18 cellular contexts compared by ENCODE assay signal in the genomic region with DNA sequence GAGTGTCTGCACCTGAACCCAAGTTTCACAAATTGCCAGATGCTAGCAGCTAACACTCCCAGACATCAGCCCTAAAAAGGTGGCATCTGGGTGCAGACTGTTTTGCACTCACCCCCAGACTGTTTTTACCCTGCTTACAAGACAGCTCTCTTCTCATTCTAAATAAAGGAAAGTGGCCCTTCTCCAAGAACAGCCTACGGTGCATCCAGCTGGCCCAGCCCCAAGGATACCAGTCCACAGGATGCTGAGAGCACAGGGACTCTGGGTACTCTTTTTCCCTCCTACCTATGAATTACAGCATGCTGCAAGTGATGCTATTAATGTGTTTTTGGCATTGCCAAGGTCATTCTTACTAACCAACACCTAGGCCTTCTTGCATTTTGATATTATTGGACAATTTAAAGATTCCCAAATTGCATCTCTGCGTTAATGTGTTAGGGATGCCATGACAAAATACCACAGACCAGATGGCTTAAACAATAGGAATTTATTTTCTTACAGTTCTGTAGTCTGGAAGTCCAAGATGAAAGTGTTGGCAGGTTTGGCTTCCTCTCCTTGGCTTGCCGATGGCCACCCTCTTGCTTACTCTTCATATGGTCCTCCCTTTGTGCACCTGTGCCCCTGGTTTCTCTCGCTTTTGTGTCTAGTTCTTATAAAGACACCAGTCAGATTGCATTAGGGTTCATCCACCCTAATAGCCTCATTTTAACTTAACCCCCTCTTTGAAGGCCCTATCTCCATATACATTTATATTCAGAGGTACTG.
A peak's percentile ranks its signal among the peaks of the same experiment; 100 is the strongest.
DNase-seq lines count a peak whose midpoint lies in the region; ATAC-seq and TF ChIP-seq lines count a peak whose summit lies in the region.
"Had no signal": no experiment of that assay in that cellular context is flagged by ENCODE, and none has a peak within 500 bp of the region (broad histone marks: within the 10 kb centered on the region; RNA-seq: fewer than 3 reads in every experiment).

No MANE protein-coding gene starts in this region.

- no peaks in the 10 kb centered on the region for H3K4me1 Mint-ChIP-seq in activated CD8-positive, alpha-beta T cell treated with anti-CD3 and anti-CD28 coated beads, Interleukin-2, amount 10 ng/mL, durations not matched to agents 7 days and 5 days (ENCODE audit: low read depth)
- H3K4me1 Mint-ChIP-seq: CD4-positive, alpha-beta memory T cell; IgD-negative memory B cell had no signal

- no peak for TF ChIP-seq CTCF in GM13976 (IDR thresholded peaks at IDR 0.05; ENCODE audit: borderline replicate concordance, control extremely low read depth, extremely low read depth, insufficient read depth, missing control alignments)

- POLR2A ChIA-PET in activated CD8-positive, alpha-beta T cell treated with anti-CD3 and anti-CD28 coated beads, Interleukin-2, amount 10 ng/mL, durations not matched to agents 7 days and 5 days (lab: Charles Lee), result no interaction called here

- DNase-seq in DMS 273 (lab: John Stamatoyannopoulos, UW; ENCODE audit: unreplicated experiment) (peak; percentile 27), DMS 273 treated with DMSO at 0.1 percent for 48 hours (lab: John Stamatoyannopoulos, UW) (no peak), NCI-H446 treated with DMSO at 0.1 percent for 48 hours (lab: John Stamatoyannopoulos, UW) (peak; percentile 82), cerebellum (ENCODE audit: low spot score) (peak; percentile 77), NCI-H345 treated with DMSO at 0.1 percent for 48 hours (lab: John Stamatoyannopoulos, UW; ENCODE audit: unreplicated experiment) (no peak), GM13976 (ENCODE audit: low spot score) (no peak)
- DNase-seq in activated CD8-positive, alpha-beta T cell treated with anti-CD3 and anti-CD28 coated beads, Interleukin-2, amount 10 ng/mL, durations not matched to agents 7 days and 5 days, result no peak
- DNase-seq: Calu3; CD4-positive, alpha-beta memory T cell; DMS79; NCI-H1436; NCI-H2029; NCI-H2227 treated with DMSO at 0.1 percent for 48 hours; PC-9 had no signal

- no peak overlapping the region for H3K27ac Mint-ChIP-seq in activated CD8-positive, alpha-beta T cell treated with anti-CD3 and anti-CD28 coated beads, Interleukin-2, amount 10 ng/mL, durations not matched to agents 7 days and 5 days
- H3K27ac Mint-ChIP-seq: CD4-positive, alpha-beta memory T cell; IgD-negative memory B cell had no signal

- H3K4me3 ChIP-seq in rectal smooth muscle tissue (ENCODE audit: low read length), result no peak overlapping the region
- H3K4me3 ChIP-seq: HAP-1, PC-9 had no signal

- no peaks in the 10 kb centered on the region for H3K4me1 ChIP-seq in rectal smooth muscle tissue (ENCODE audit: control insufficient read depth, insufficient read depth, low read length)
- H3K4me1 ChIP-seq: HAP-1 had no signal

- H3K4me3 Mint-ChIP-seq in activated CD8-positive, alpha-beta T cell treated with anti-CD3 and anti-CD28 coated beads, Interleukin-2, amount 10 ng/mL, durations not matched to agents 7 days and 5 days, result no peak overlapping the region
- H3K4me3 Mint-ChIP-seq: IgD-negative memory B cell had no signal

- H3K9me3 Mint-ChIP-seq in activated CD8-positive, alpha-beta T cell treated with anti-CD3 and anti-CD28 coated beads, Interleukin-2, amount 10 ng/mL, durations not matched to agents 7 days and 5 days (ENCODE audit: insufficient read depth), result no peaks in the 10 kb centered on the region

- no peaks in the 10 kb centered on the region for H3K27me3 ChIP-seq in rectal smooth muscle tissue (ENCODE audit: control insufficient read depth, insufficient read depth, low read length)

- H3K36me3 ChIP-seq in rectal smooth muscle tissue (ENCODE audit: control insufficient read depth, insufficient read depth, low read length), result no peaks in the 10 kb centered on the region
- H3K36me3 ChIP-seq: HAP-1 had no signal

- no peak for ATAC-seq in activated CD8-positive, alpha-beta T cell treated with anti-CD3 and anti-CD28 coated beads, Interleukin-2, amount 10 ng/mL, durations not matched to agents 7 days and 5 days

- in situ Hi-C loops in GM13976 (cut with MboI; ENCODE audit: low sequenced_read_pairs, unreplicated experiment), result no loop called here

- CTCF ChIA-PET in activated CD8-positive, alpha-beta T cell treated with anti-CD3 and anti-CD28 coated beads, Interleukin-2, amount 10 ng/mL, durations not matched to agents 7 days and 5 days (lab: Charles Lee), result no interaction called here

- H3K36me3 Mint-ChIP-seq in activated CD8-positive, alpha-beta T cell treated with anti-CD3 and anti-CD28 coated beads, Interleukin-2, amount 10 ng/mL, durations not matched to agents 7 days and 5 days (ENCODE audit: low read depth), result no peaks in the 10 kb centered on the region
- H3K36me3 Mint-ChIP-seq: CD4-positive, alpha-beta memory T cell had no signal

- H3K9ac ChIP-seq in rectal smooth muscle tissue (ENCODE audit: low read length), result no peak overlapping the region

- no peaks in the 10 kb centered on the region for H3K27me3 Mint-ChIP-seq in activated CD8-positive, alpha-beta T cell treated with anti-CD3 and anti-CD28 coated beads, Interleukin-2, amount 10 ng/mL, durations not matched to agents 7 days and 5 days (ENCODE audit: low read depth)
- H3K27me3 Mint-ChIP-seq: CD4-positive, alpha-beta memory T cell had no signal

- H3K27ac ChIP-seq in rectal smooth muscle tissue (ENCODE audit: low read depth, low read length), result peak overlapping the region; percentile 24
- H3K27ac ChIP-seq: 22Rv1, PC-9 had no signal

Comparison
In these comparisons a context has a peak if more than half of its experiments do, and no peak if none do; other contexts are left out.
1. DNase-seq: peak in DMS 273 (single experiment), NCI-H446 treated with DMSO at 0.1 percent for 48 hours (single experiment) and cerebellum (single experiment); none in DMS 273 treated with DMSO at 0.1 percent for 48 hours (single experiment), NCI-H345 treated with DMSO at 0.1 percent for 48 hours (single experiment), activated CD8-positive, alpha-beta T cell treated with anti-CD3 and anti-CD28 coated beads, Interleukin-2, amount 10 ng/mL, durations not matched to agents 7 days and 5 days (single experiment) and GM13976 (single experiment).